In the genomic region with DNA sequence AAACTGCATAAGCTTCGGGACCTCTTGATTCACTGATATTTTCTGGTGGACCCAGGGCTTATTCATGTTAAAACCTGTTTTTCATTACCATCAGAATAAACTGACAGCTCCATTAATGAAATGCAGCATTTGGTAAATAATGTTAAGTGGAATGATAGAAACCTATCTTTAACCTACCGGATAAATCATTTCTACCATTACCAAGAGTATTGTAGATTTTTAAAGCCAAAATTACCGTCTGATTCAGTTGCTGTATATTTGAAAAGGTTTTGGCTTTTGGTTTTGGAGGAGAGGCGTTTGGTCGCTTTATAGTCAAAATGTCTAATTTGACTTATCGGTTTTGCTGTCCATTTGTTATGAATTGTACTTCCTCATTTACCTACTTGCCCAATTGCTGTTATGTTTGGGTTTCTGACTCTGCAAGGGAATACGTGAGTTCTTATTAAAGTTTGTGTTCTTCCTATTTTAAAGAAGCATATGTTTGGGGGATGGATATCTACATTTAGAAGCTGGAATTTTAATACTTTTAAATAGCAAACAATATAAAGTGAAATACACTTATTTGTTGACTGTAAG, we compare ENCODE assay signal across 8 cellular contexts. TPM values are rescaled to one million over a fixed set of nuclear protein-coding genes. Genes with fewer than 3 reads are reported as not detected.
DNase-seq lines count a peak whose midpoint lies in the region; ATAC-seq and TF ChIP-seq lines count a peak whose summit lies in the region.

No MANE protein-coding gene starts in this region.

- peaks cover 20% of the 10 kb centered on the region for H3K36me3 Mint-ChIP-seq in activated naive CD4-positive, alpha-beta T cell treated with anti-CD3 and anti-CD28 coated beads for 36 hours (ENCODE audit: low read depth)

- CTCF ChIA-PET in activated naive CD4-positive, alpha-beta T cell treated with anti-CD3 and anti-CD28 coated beads for 36 hours (lab: Charles Lee): interaction anchor here (0.6 to 0.9 kb wide), 4 partner anchors 16 to 1835 kb away, joined by 3 read pairs; no protein-coding TSS in a partner anchor

- H3K4me1 Mint-ChIP-seq in activated naive CD4-positive, alpha-beta T cell treated with anti-CD3 and anti-CD28 coated beads for 36 hours (ENCODE audit: low read depth): peaks cover 23% of the 10 kb centered on the region

- no peaks in the 10 kb centered on the region for H3K27me3 ChIP-seq in iPS-15b (ENCODE audit: control insufficient read depth, insufficient read depth, low read length)
- no peaks in the 10 kb centered on the region for H3K27me3 ChIP-seq in subcutaneous abdominal adipose tissue (ENCODE audit: control insufficient read depth in 5 of 5, insufficient read depth in 4 of 5, low read length in 5 of 5)

- peak overlapping the region; percentile 70 for H3K9ac ChIP-seq in iPS-15b (ENCODE audit: low read depth, low read length)
- peak overlapping the region in 4 of 5 donors; percentile 63 to 78 (median 71) for H3K9ac ChIP-seq in subcutaneous abdominal adipose tissue (ENCODE audit: low read length in 5 of 5)

- no peak for ATAC-seq in GM18873 (IDR thresholded peaks at IDR 0.05; ENCODE audit: low FRiP score, unreplicated experiment)
- ATAC-seq in GM21717 (IDR thresholded peaks at IDR 0.05; ENCODE audit: unreplicated experiment): no peak
- ATAC-seq in HG03342 (IDR thresholded peaks at IDR 0.05; ENCODE audit: unreplicated experiment): no peak

- peak overlapping the region; percentile 90 for H3K4me3 Mint-ChIP-seq in activated naive CD4-positive, alpha-beta T cell treated with anti-CD3 and anti-CD28 coated beads for 36 hours

- DNase-seq in activated naive CD4-positive, alpha-beta T cell treated with anti-CD3 and anti-CD28 coated beads for 36 hours: no peak
- DNase-seq in activated naive CD4-positive, alpha-beta T cell treated with anti-CD3 and anti-CD28 coated beads, Interleukin-2, amount 50 U/mL, for 16 hours: no peak

- H3K9me3 Mint-ChIP-seq in activated naive CD4-positive, alpha-beta T cell treated with anti-CD3 and anti-CD28 coated beads for 36 hours: no peaks in the 10 kb centered on the region

- H3K27ac ChIP-seq in subcutaneous abdominal adipose tissue (ENCODE audit: low read depth, low read length): peak overlapping the region; percentile 52

- H3K4me3 ChIP-seq in WI38 (ENCODE audit: low read depth, low read length): peak overlapping the region; percentile 67
- H3K4me3 ChIP-seq in iPS-15b (ENCODE audit: low read depth, low read length): peak overlapping the region; percentile 95
- H3K4me3 ChIP-seq in subcutaneous abdominal adipose tissue (ENCODE audit: low read depth in 1 of 5, low read length in 5 of 5): peak overlapping the region; percentile 81 to 94 (median 88)

- intact Hi-C loops in activated naive CD4-positive, alpha-beta T cell treated with anti-CD3 and anti-CD28 coated beads for 36 hours (cut with micrococcal nuclease): loop anchor here (5.0 to 10.0 kb wide), 3 partner anchors 421 to 1931 kb away; a partner anchor contains a TSS

- H3K9me3 ChIP-seq in iPS-15b (ENCODE audit: control insufficient read depth, insufficient read depth, low read length) (no peaks in the 10 kb centered on the region), subcutaneous abdominal adipose tissue (ENCODE audit: control insufficient read depth in 5 of 5, low read length in 5 of 5) (no peaks in the 10 kb centered on the region)

- H3K27me3 Mint-ChIP-seq in activated naive CD4-positive, alpha-beta T cell treated with anti-CD3 and anti-CD28 coated beads for 36 hours (ENCODE audit: low read depth): no peaks in the 10 kb centered on the region

- peak overlapping the region; percentile 87 for H3K27ac Mint-ChIP-seq in activated naive CD4-positive, alpha-beta T cell treated with anti-CD3 and anti-CD28 coated beads for 36 hours

- H3K36me3 ChIP-seq in iPS-15b (ENCODE audit: control insufficient read depth, insufficient read depth, low read length) (no peaks in the 10 kb centered on the region), subcutaneous abdominal adipose tissue (ENCODE audit: control insufficient read depth in 5 of 5, insufficient read depth in 5 of 5, low read length in 5 of 5) (no peaks in the 10 kb centered on the region)

- peaks cover 5% of the 10 kb centered on the region for H3K4me1 ChIP-seq in iPS-15b (ENCODE audit: control insufficient read depth, insufficient read depth, low read length)
- peaks cover 2 to 40% (median 28%) of the 10 kb centered on the region in 5 donors for H3K4me1 ChIP-seq in subcutaneous abdominal adipose tissue (ENCODE audit: control insufficient read depth in 5 of 5, insufficient read depth in 5 of 5, low read length in 5 of 5)

- no peak for TF ChIP-seq CTCF in WI38 (IDR thresholded peaks at IDR 0.05; ENCODE audit: low read depth, low read length)

RNA-seq across cellular contexts. Expression of a gene that starts 1.1 kb away (rescaled TPM):
- 10 to 100 TPM; 61.7 to 66.0 TPM for total RNA-seq in activated naive CD4-positive, alpha-beta T cell treated with anti-CD3 and anti-CD28 coated beads for 36 hours
